ENCODE assay signal across 10 cellular contexts in the genomic region with DNA sequence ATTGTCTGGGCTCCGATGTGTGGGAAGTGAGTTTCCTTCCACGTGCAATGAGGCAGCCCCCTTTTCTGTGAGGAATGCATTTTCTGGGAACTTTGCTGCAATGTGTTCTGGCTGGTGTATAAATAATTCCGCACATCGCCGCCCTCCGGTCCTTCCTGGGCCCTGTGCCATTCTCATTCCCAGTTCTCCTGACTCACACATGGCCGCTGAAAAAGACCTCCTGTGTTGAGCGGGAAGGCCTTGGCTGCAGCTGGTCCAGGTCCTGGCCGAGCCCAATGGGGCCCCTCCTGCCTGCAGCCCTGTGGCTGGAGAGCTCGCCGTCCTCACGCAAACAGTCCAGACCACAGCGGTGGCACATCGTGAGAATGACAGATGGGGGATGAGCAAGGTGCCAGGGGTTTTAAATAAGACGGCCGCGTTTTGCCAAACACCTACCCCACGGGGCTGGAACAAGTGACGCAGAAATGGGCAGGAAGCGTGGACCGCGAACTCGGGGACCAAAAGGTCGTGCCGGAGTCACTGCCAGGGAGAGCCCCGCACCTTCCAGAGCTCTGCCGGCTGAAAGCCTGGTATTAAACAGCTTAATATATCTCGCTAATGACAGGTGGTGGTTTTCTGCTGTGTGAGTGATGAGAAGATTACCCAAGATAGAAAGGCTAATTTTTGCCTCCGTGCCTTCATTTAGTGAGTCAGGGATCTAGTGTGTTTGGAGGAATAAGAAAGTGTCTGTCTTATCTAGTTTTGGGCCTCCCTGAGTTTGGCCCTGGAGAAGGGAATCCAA. TPM values are rescaled to one million over a fixed set of nuclear protein-coding genes. Genes with fewer than 3 reads are reported as not detected.
DNase-seq lines count a peak whose midpoint lies in the region; ATAC-seq and TF ChIP-seq lines count a peak whose summit lies in the region.
"Had no signal": no experiment of that assay in that cellular context is flagged by ENCODE, and none has a peak within 500 bp of the region (broad histone marks: within the 10 kb centered on the region; RNA-seq: fewer than 3 reads in every experiment).

No MANE protein-coding gene starts in this region.

- TF ChIP-seq CTCF in fibroblast of lung (conservative IDR thresholded peaks at IDR 0.05 in 1 of 2, IDR thresholded peaks at IDR 0.05 in 1 of 2; ENCODE audit: low read depth in 1 of 2, low read length in 2 of 2) (no peak), type B pancreatic cell (conservative IDR thresholded peaks at IDR 0.05) (no peak)

- ATAC-seq in naive thymus-derived CD4-positive, alpha-beta T cell: no peak
- ATAC-seq in HG02678 (IDR thresholded peaks at IDR 0.05; ENCODE audit: unreplicated experiment): no peak
- ATAC-seq: activated CD4-positive, alpha-beta T cell treated with anti-CD3 and anti-CD28 coated beads for 36 hours had no signal

- H3K27ac ChIP-seq in fibroblast of lung (ENCODE audit: insufficient read depth, low read length) (peak overlapping the region; percentile 94), muscle layer of duodenum (ENCODE audit: low read length) (peak overlapping the region; percentile 89)
- no peak overlapping the region for H3K27ac ChIP-seq in CD4-positive, alpha-beta memory T cell (ENCODE audit: low read depth, low read length)
- no peak overlapping the region for H3K27ac ChIP-seq in naive thymus-derived CD4-positive, alpha-beta T cell (ENCODE audit: low read depth, low read length)

- H3K79me2 ChIP-seq in fibroblast of lung (ENCODE audit: control insufficient read depth, insufficient read depth, low read length): peaks cover 31% of the 10 kb centered on the region

- H3K36me3 Mint-ChIP-seq in type B pancreatic cell: peaks cover 4% of the 10 kb centered on the region
- H3K36me3 Mint-ChIP-seq in CD4-positive, alpha-beta memory T cell: no peaks in the 10 kb centered on the region
- H3K36me3 Mint-ChIP-seq in naive thymus-derived CD4-positive, alpha-beta T cell: no peaks in the 10 kb centered on the region

- H3K9me3 ChIP-seq in fibroblast of lung (ENCODE audit: control insufficient read depth, insufficient read depth, low read depth, low read length) (no peaks in the 10 kb centered on the region), muscle layer of duodenum (ENCODE audit: control insufficient read depth in 1 of 2, low read length in 2 of 2) (no peaks in the 10 kb centered on the region)
- no peaks in the 10 kb centered on the region for H3K9me3 ChIP-seq in CD4-positive, alpha-beta memory T cell (ENCODE audit: control insufficient read depth in 1 of 2, low read length in 2 of 2)
- no peaks in the 10 kb centered on the region for H3K9me3 ChIP-seq in naive thymus-derived CD4-positive, alpha-beta T cell (ENCODE audit: control insufficient read depth in 2 of 3, low read length in 3 of 3)

- H4K20me1 ChIP-seq in fibroblast of lung (ENCODE audit: control insufficient read depth, extremely low read depth, insufficient read depth, low read length): no peaks in the 10 kb centered on the region

- POLR2A ChIA-PET in CD4-positive, alpha-beta memory T cell (lab: Charles Lee; ENCODE audit: partially characterized antibody): no interaction called here
- POLR2A ChIA-PET in naive thymus-derived CD4-positive, alpha-beta T cell (lab: Charles Lee): no interaction called here

- no peak overlapping the region for H3K27ac Mint-ChIP-seq in type B pancreatic cell
- no peak overlapping the region for H3K27ac Mint-ChIP-seq in CD4-positive, alpha-beta memory T cell
- H3K27ac Mint-ChIP-seq in naive thymus-derived CD4-positive, alpha-beta T cell: no peak overlapping the region
- H3K27ac Mint-ChIP-seq: activated CD4-positive, alpha-beta T cell treated with anti-CD3 and anti-CD28 coated beads for 36 hours had no signal

- H3K4me3 ChIP-seq in fibroblast of lung (replicated peaks in 1 of 4; ENCODE audit: control extremely low read depth in 1 of 4, insufficient read depth in 1 of 4, low read depth in 3 of 4, low read length in 4 of 4): peak overlapping the region in 1 of 4 experiments; percentile 3
- H3K4me3 ChIP-seq in muscle layer of duodenum (ENCODE audit: low read depth in 1 of 2, low read length in 2 of 2): no peak overlapping the region
- no peak overlapping the region for H3K4me3 ChIP-seq in CD4-positive, alpha-beta memory T cell (ENCODE audit: low read length in 2 of 2)
- no peak overlapping the region for H3K4me3 ChIP-seq in naive thymus-derived CD4-positive, alpha-beta T cell (ENCODE audit: low read length)

- intact Hi-C loops in CD4-positive, alpha-beta memory T cell (cut with micrococcal nuclease): no loop called here
- intact Hi-C loops in naive thymus-derived CD4-positive, alpha-beta T cell (cut with micrococcal nuclease): no loop called here

- H3K4me1 Mint-ChIP-seq in type B pancreatic cell (ENCODE audit: unreplicated experiment): peaks cover 21% of the 10 kb centered on the region
- peaks cover 0 to 3% (median 0%) of the 10 kb centered on the region in 4 donors for H3K4me1 Mint-ChIP-seq in CD4-positive, alpha-beta memory T cell
- no peaks in the 10 kb centered on the region for H3K4me1 Mint-ChIP-seq in naive thymus-derived CD4-positive, alpha-beta T cell
- H3K4me1 Mint-ChIP-seq: activated CD4-positive, alpha-beta T cell treated with anti-CD3 and anti-CD28 coated beads for 36 hours had no signal

- H3K27me3 Mint-ChIP-seq in type B pancreatic cell: peaks cover 4% of the 10 kb centered on the region
- H3K27me3 Mint-ChIP-seq in CD4-positive, alpha-beta memory T cell: peaks cover 2 to 3% of the 10 kb centered on the region in 2 donors
- peaks cover 0 to 15% (median 0%) of the 10 kb centered on the region in 5 donors for H3K27me3 Mint-ChIP-seq in naive thymus-derived CD4-positive, alpha-beta T cell
- H3K27me3 Mint-ChIP-seq: activated CD4-positive, alpha-beta T cell treated with anti-CD3 and anti-CD28 coated beads for 36 hours had no signal

- peak overlapping the region; percentile 58 for H3K4me2 ChIP-seq in fibroblast of lung (ENCODE audit: extremely low read depth, insufficient read depth, low read length)

- DNase-seq in M059J (ENCODE audit: low read depth): peak; percentile 97
- DNase-seq in fibroblast of lung (ENCODE audit: low read depth in 2 of 2): peak; percentile 97 to 99
- DNase-seq in type B pancreatic cell (ENCODE audit: extremely low spot score, unreplicated experiment): no peak
- no peak for DNase-seq in CD4-positive, alpha-beta memory T cell
- DNase-seq in naive thymus-derived CD4-positive, alpha-beta T cell: no peak
- no peak for DNase-seq in GDM1 (lab: John Stamatoyannopoulos, UW)
- DNase-seq: activated CD4-positive, alpha-beta T cell treated with anti-CD3 and anti-CD28 coated beads for 36 hours; central memory CD4-positive, alpha-beta T cell had no signal

- H3K27me3 ChIP-seq in fibroblast of lung (ENCODE audit: control insufficient read depth, insufficient read depth, low read length): no peaks in the 10 kb centered on the region
- no peaks in the 10 kb centered on the region for H3K27me3 ChIP-seq in muscle layer of duodenum (ENCODE audit: low read depth, low read length)
- H3K27me3 ChIP-seq in CD4-positive, alpha-beta memory T cell (ENCODE audit: insufficient read depth, low read length): no peaks in the 10 kb centered on the region
- H3K27me3 ChIP-seq in naive thymus-derived CD4-positive, alpha-beta T cell (ENCODE audit: control insufficient read depth in 2 of 2, insufficient read depth in 2 of 2, low read length in 2 of 2): no peaks in the 10 kb centered on the region

- H3K9me3 Mint-ChIP-seq in type B pancreatic cell: no peaks in the 10 kb centered on the region
- no peaks in the 10 kb centered on the region for H3K9me3 Mint-ChIP-seq in CD4-positive, alpha-beta memory T cell
- H3K9me3 Mint-ChIP-seq in naive thymus-derived CD4-positive, alpha-beta T cell: no peaks in the 10 kb centered on the region

- H3K36me3 ChIP-seq in fibroblast of lung (ENCODE audit: control insufficient read depth, insufficient read depth, low read length) (peaks cover 14% of the 10 kb centered on the region), muscle layer of duodenum (ENCODE audit: control insufficient read depth in 1 of 2, insufficient read depth in 2 of 2, low read length in 2 of 2) (peaks cover 0 to 4% of the 10 kb centered on the region in 2 donors)
- H3K36me3 ChIP-seq in CD4-positive, alpha-beta memory T cell (ENCODE audit: insufficient read depth, low read length): no peaks in the 10 kb centered on the region
- H3K36me3 ChIP-seq in naive thymus-derived CD4-positive, alpha-beta T cell (ENCODE audit: control insufficient read depth in 2 of 3, insufficient read depth in 3 of 3, low read length in 3 of 3): no peaks in the 10 kb centered on the region

- CTCF ChIA-PET in CD4-positive, alpha-beta memory T cell (lab: Charles Lee; ENCODE audit: partially characterized antibody): no interaction called here
- CTCF ChIA-PET in naive thymus-derived CD4-positive, alpha-beta T cell (lab: Charles Lee): no interaction called here

- H3K4me1 ChIP-seq in fibroblast of lung (ENCODE audit: control insufficient read depth, extremely low read depth, insufficient read depth, low read length) (peaks cover 47% of the 10 kb centered on the region), muscle layer of duodenum (ENCODE audit: control insufficient read depth in 1 of 2, insufficient read depth in 2 of 2, low read length in 2 of 2) (peaks cover 8 to 23% of the 10 kb centered on the region in 2 donors)
- H3K4me1 ChIP-seq in CD4-positive, alpha-beta memory T cell (ENCODE audit: insufficient read depth, low read length): no peaks in the 10 kb centered on the region
- H3K4me1 ChIP-seq in naive thymus-derived CD4-positive, alpha-beta T cell (ENCODE audit: control insufficient read depth in 2 of 2, insufficient read depth in 2 of 2, low read length in 2 of 2): no peaks in the 10 kb centered on the region

- peak overlapping the region; percentile 18 for H3K4me3 Mint-ChIP-seq in type B pancreatic cell
- no peak overlapping the region for H3K4me3 Mint-ChIP-seq in CD4-positive, alpha-beta memory T cell
- H3K4me3 Mint-ChIP-seq in naive thymus-derived CD4-positive, alpha-beta T cell: no peak overlapping the region
- H3K4me3 Mint-ChIP-seq: activated CD4-positive, alpha-beta T cell treated with anti-CD3 and anti-CD28 coated beads for 36 hours had no signal

- H2AFZ ChIP-seq in fibroblast of lung (ENCODE audit: low read length): no peak overlapping the region

- H3K9ac ChIP-seq in fibroblast of lung (ENCODE audit: insufficient read depth, low read length): no peak overlapping the region

RNA-seq across cellular contexts. Expression of a gene that starts 37.0 kb away (rescaled TPM):
- 143 and 300 TPM in 2 replicates for total RNA-seq in M059J (2014; rRNA removed; shearing (Covaris generic))
- total RNA-seq in fibroblast of lung (52.9 and 70.7 TPM in 2 replicates), type B pancreatic cell (ENCODE audit: low replicate concordance) (17.4 and 18.1 TPM in 2 replicates)
- 31.8 and 49.8 TPM in 2 replicates for polyA plus RNA-seq in fibroblast of lung
- polyA plus RNA-seq in fibroblast of lung (2012): 63.2 and 98.4 TPM in 2 replicates
- 34.0 and 76.6 TPM in 2 replicates for polyA minus RNA-seq in fibroblast of lung (ENCODE audit: low replicate concordance)
- 1 to 10 TPM; 4.7 to 7.8 TPM for total RNA-seq in CD4-positive, alpha-beta memory T cell
- not detected for polyA plus RNA-seq in CD4-positive, alpha-beta memory T cell
- total RNA-seq in naive thymus-derived CD4-positive, alpha-beta T cell: 10 to 100 TPM in 1 of 5 experiments, 1 to 10 TPM in 3, under 1 TPM in 1; 0.22 to 27.0 (median 4.6) TPM
- polyA plus RNA-seq in naive thymus-derived CD4-positive, alpha-beta T cell: not detected

Comparison
In these comparisons a context has a peak if more than half of its experiments do, and no peak if none do; other contexts are left out.
1. DNase-seq: peak in M059J (single experiment) and fibroblast of lung (2 of 2); none in type B pancreatic cell (single experiment), CD4-positive, alpha-beta memory T cell (0 of 5), naive thymus-derived CD4-positive, alpha-beta T cell (0 of 9) and GDM1 (single experiment).
2. H3K27ac ChIP-seq: peak in fibroblast of lung (single experiment) and muscle layer of duodenum (single experiment); none in CD4-positive, alpha-beta memory T cell (single experiment) and naive thymus-derived CD4-positive, alpha-beta T cell (single experiment).